ENCODE assay signal across 9 cellular contexts in the genomic region with DNA sequence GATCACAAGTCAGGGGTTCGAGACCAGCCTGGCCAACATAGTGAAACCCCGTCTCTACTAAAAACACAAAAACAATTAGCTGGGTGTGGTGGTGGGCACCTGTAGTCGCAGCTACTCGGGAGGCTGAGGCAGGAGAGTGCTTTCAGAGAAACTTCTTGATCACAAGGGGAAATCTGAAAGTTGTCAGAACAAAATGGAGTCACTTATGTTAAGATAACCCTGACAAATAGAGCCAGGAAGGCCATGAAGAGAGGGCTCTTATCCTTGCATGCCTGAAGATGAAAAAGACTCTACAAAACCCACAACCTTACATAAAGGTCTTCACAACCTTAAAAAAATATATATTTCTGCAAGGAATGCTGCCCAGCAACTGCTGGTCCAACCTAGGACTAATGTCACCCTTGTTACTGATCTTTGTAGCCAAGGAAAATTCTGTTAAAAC. TPM values are rescaled to one million over a fixed set of nuclear protein-coding genes. Genes with fewer than 3 reads are reported as not detected.
A peak's percentile ranks its signal among the peaks of the same experiment; 100 is the strongest.
DNase-seq lines count a peak whose midpoint lies in the region; TF ChIP-seq lines count a peak whose summit lies in the region.
"Had no signal": no experiment of that assay in that cellular context is flagged by ENCODE, and none has a peak within 500 bp of the region (broad histone marks: within the 10 kb centered on the region; RNA-seq: fewer than 3 reads in every experiment).

No MANE protein-coding gene starts in this region.

- peaks cover 76% of the 10 kb centered on the region for H3K4me1 ChIP-seq in BLaER1

- H3K27me3 Mint-ChIP-seq in chondrocyte (ENCODE audit: low read depth) (no peaks in the 10 kb centered on the region), nephron progenitor cell (ENCODE audit: low read depth, poor library complexity) (peaks cover 4% of the 10 kb centered on the region)

- H3K36me3 ChIP-seq in BLaER1 (no peaks in the 10 kb centered on the region), KOPT-K1 (ENCODE audit: insufficient read depth, low read length) (0 out of 2 replicates have a peak, but pooled peaks cover 9% of the 10 kb centered on the region)

- H3K27ac ChIP-seq in BLaER1 (peak overlapping the region; percentile 95; the same call in 1 of the 2 replicates), KOPT-K1 (ENCODE audit: low read depth, low read length, poor library complexity, severe bottlenecking) (peak overlapping the region; percentile 96)

- H3K9me3 ChIP-seq in BLaER1 (no peaks in the 10 kb centered on the region), KOPT-K1 (ENCODE audit: insufficient read depth, low read length, poor library complexity, severe bottlenecking) (no peaks in the 10 kb centered on the region)

- H3K4me2 ChIP-seq in BLaER1: peak overlapping the region; percentile 91

- H3K27me3 ChIP-seq in BLaER1: no peaks in the 10 kb centered on the region

- H3K4me3 Mint-ChIP-seq in chondrocyte (ENCODE audit: unreplicated experiment) (peak overlapping the region; percentile 95), nephron progenitor cell (peak overlapping the region; percentile 99)

- H4K20me1 ChIP-seq in BLaER1: no peaks in the 10 kb centered on the region

- H3K27ac Mint-ChIP-seq in chondrocyte (ENCODE audit: unreplicated experiment) (no peak overlapping the region), nephron progenitor cell (no peak overlapping the region)

- H3K36me3 Mint-ChIP-seq in chondrocyte (ENCODE audit: low read depth) (no peaks in the 10 kb centered on the region), nephron progenitor cell (ENCODE audit: low read depth) (peaks cover 52% of the 10 kb centered on the region)

- H3K4me3 ChIP-seq in BLaER1: peak overlapping the region; percentile 74

- TF ChIP-seq CTCF in chondrocyte (IDR thresholded peaks at IDR 0.05) (no peak), nephron progenitor cell (IDR thresholded peaks at IDR 0.05) (no peak)

- no peaks in the 10 kb centered on the region for H3K9me3 Mint-ChIP-seq in chondrocyte (ENCODE audit: low read depth)
- peaks cover 25% of the 10 kb centered on the region for H3K9me3 Mint-ChIP-seq in nephron progenitor cell

- peak overlapping the region; percentile 96 for H3K9ac ChIP-seq in BLaER1

- no peak for DNase-seq in chondrocyte (ENCODE audit: low spot score)
- no peak for DNase-seq in nephron progenitor cell
- no peak for DNase-seq in NCI-H345 (lab: John Stamatoyannopoulos, UW)
- DNase-seq in NCI-H2029 treated with DMSO at 0.1 percent for 48 hours (lab: John Stamatoyannopoulos, UW): no peak
- DNase-seq in NCI-H510A (lab: John Stamatoyannopoulos, UW): no peak
- DNase-seq in RPMI8226: no peak
- DNase-seq: amniotic stem cell had no signal

- H3K4me1 Mint-ChIP-seq in chondrocyte (ENCODE audit: low read depth) (peaks cover 23% of the 10 kb centered on the region), nephron progenitor cell (peaks cover 56% of the 10 kb centered on the region)

RNA-seq across cellular contexts. Expression of a gene that starts 1.2 kb away (rescaled TPM):
- 19.8 to 29.5 TPM (median 23.3 TPM) in 3 replicates for total RNA-seq in chondrocyte

RNA-seq across cellular contexts. Expression of a gene that starts 15.3 kb away (rescaled TPM):
- 0.27 to 0.97 TPM (median 0.87 TPM) in 3 replicates for total RNA-seq in chondrocyte
